1 cellular context compared by ENCODE assay signal in genomic region chr6:18424201-18424600, GRCh38.
TF ChIP-seq lines count a peak whose summit lies in the region.

No MANE protein-coding gene starts in this region.

TF ChIP-seq in GM23338, 12 proteins besides CTCF, POLR2A, EP300 and RAD21 (continued from another document):
- TF ChIP-seq REST (IDR thresholded peaks at IDR 0.05; ENCODE audit: unreplicated experiment), result no peak
- TF ChIP-seq ZNF331 (CRISPR knock-in tag; IDR thresholded peaks at IDR 0.05; ENCODE audit: low read depth), result no peak
- TF ChIP-seq POLR2AphosphoS5 (IDR thresholded peaks at IDR 0.05; ENCODE audit: low read depth), result no peak
- no peak for TF ChIP-seq EZH2 (IDR thresholded peaks at IDR 0.05; ENCODE audit: low read depth, unreplicated experiment)
- no peak for TF ChIP-seq ZNF114 (CRISPR knock-in tag; IDR thresholded peaks at IDR 0.05)
